ENCODE assay signal across 1 cellular context in the genomic region with DNA sequence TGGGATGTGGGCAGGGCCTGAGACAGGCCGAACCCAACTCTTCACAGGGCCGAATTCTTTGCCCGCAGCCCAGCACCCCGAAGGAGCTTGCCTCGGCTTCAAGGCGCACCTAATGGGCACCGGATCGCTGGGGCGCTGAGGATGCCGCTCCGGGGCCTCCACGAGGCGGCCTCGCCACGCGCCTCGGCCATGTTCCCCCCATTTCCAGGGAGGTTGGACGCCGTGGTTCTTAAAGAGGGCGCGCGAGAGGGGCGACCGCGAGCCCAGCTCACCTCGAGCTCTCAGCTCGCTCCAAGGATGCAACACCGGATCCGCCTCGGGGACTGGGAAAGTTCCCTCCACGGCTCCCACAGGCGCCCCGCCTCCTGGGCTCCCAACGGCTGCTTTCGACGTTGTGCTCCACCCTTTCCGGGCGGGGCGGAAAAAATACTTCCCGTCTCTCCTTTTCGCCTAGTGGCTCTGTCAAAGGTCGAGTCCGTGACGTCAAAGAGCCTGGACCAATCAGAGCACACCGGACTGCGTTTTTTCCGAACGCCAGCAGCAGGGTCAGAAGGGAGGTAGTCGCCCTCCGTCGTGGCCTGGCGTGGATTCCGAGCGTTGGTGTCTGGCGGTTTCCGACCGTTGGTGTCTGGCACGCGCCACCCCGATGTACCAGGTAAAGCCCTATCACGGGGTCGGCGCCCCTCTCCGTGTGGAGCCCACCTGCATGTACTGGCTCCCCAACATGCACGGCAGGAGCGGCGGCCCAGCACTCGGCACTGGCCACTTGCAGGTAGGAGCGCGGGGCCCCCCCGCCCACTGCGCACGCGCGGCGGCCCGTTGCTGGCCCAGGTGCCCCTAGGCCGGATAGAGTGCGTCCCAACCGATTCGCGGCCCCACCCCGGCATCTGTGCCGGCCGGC.
TF ChIP-seq lines count a peak whose summit lies in the region.
"Not testable (repeated sequence)": the region's sequence is repeated elsewhere in the genome, so short reads cannot be mapped to it uniquely, and the experiment has no call there.

No MANE protein-coding gene starts in this region.

TF ChIP-seq in HepG2, 621 proteins besides CTCF, POLR2A, EP300 and RAD21 (continued from another document and continues in another):
- not testable (repeated sequence) for TF ChIP-seq MAZ (IDR thresholded peaks at IDR 0.05; ENCODE audit: borderline replicate concordance, low read depth, low read length)
- TF ChIP-seq MAZ (CRISPR knock-in tag; IDR thresholded peaks at IDR 0.05; ENCODE audit: low read depth) (peak; percentile 90), KDM2A (CRISPR knock-in tag; IDR thresholded peaks at IDR 0.05; ENCODE audit: borderline replicate concordance, low read depth) (peak; percentile 75), ZNF501 (CRISPR knock-in tag; IDR thresholded peaks at IDR 0.05) (peak; percentile 91), ZSCAN12 (CRISPR knock-in tag; IDR thresholded peaks at IDR 0.05) (0 out of 2 replicates have a peak, but pooled peaks have one; percentile 71), NR2F1 (CRISPR knock-in tag; IDR thresholded peaks at IDR 0.05) (peak in 1 of 2 experiments; percentile 50; a peak in 1 of 4 replicates), ZNF205 (CRISPR knock-in tag; IDR thresholded peaks at IDR 0.05) (peak; percentile 19; the same call in 1 of the 2 replicates), MEIS2 (CRISPR knock-in tag; IDR thresholded peaks at IDR 0.05) (peak; percentile 67), CREB1 (IDR thresholded peaks at IDR 0.05) (peak; percentile 96), CREB1 (CRISPR knock-in tag; IDR thresholded peaks at IDR 0.05) (peak; percentile 93), NAIF1 (CRISPR knock-in tag; IDR thresholded peaks at IDR 0.05; ENCODE audit: borderline replicate concordance) (peak; percentile 76), ZBTB38 (CRISPR knock-in tag; IDR thresholded peaks at IDR 0.05) (peak; percentile 86), CAMTA2 (CRISPR knock-in tag; IDR thresholded peaks at IDR 0.05; ENCODE audit: borderline replicate concordance) (0 out of 2 replicates have a peak, but pooled peaks have one; percentile 39), ARNT2 (CRISPR knock-in tag; IDR thresholded peaks at IDR 0.05; ENCODE audit: low read depth) (peak; percentile 56; the same call in 1 of the 2 replicates), ZBTB43 (CRISPR knock-in tag; conservative IDR thresholded peaks at IDR 0.05) (peak; percentile 56; the same call in 1 of the 2 replicates), ZEB1 (IDR thresholded peaks at IDR 0.05; ENCODE audit: insufficient replicate concordance, low read depth) (peak; percentile 60), ZBTB42 (CRISPR knock-in tag; IDR thresholded peaks at IDR 0.05) (0 out of 2 replicates have a peak, but pooled peaks have one; percentile 71), MXD1 (CRISPR knock-in tag; IDR thresholded peaks at IDR 0.05) (peak; percentile 75; the same call in 1 of the 2 replicates), ZNF777 (CRISPR knock-in tag; IDR thresholded peaks at IDR 0.05) (peak; percentile 52), ZNF746 (CRISPR knock-in tag; IDR thresholded peaks at IDR 0.05) (peak; percentile 46; the same call in 1 of the 2 replicates), ZNF34 (CRISPR knock-in tag; IDR thresholded peaks at IDR 0.05; ENCODE audit: borderline replicate concordance) (0 out of 2 replicates have a peak, but pooled peaks have one; percentile 33), ZNF552 (CRISPR knock-in tag; IDR thresholded peaks at IDR 0.05; ENCODE audit: borderline replicate concordance) (peak; percentile 61; the same call in 1 of the 2 replicates), SAP130 (CRISPR knock-in tag; IDR thresholded peaks at IDR 0.05; ENCODE audit: low read depth) (peak; percentile 93), MXD4 (CRISPR knock-in tag; IDR thresholded peaks at IDR 0.05) (peak; percentile 31; the same call in 1 of the 2 replicates), ZNF841 (CRISPR knock-in tag; IDR thresholded peaks at IDR 0.05; ENCODE audit: borderline replicate concordance) (0 out of 2 replicates have a peak, but pooled peaks have one; percentile 27), HMGXB4 (CRISPR knock-in tag; IDR thresholded peaks at IDR 0.05; ENCODE audit: borderline replicate concordance in 1 of 2, low read depth in 1 of 2) (peak; percentile 37 to 69; a peak in 2 of 4 replicates), FOXJ3 (CRISPR knock-in tag; IDR thresholded peaks at IDR 0.05; ENCODE audit: borderline replicate concordance) (peak; percentile 49; the same call in 1 of the 2 replicates), ZNF160 (CRISPR knock-in tag; IDR thresholded peaks at IDR 0.05) (0 out of 2 replicates have a peak, but pooled peaks have one; percentile 71), SRY (CRISPR knock-in tag; IDR thresholded peaks at IDR 0.05) (peak; percentile 79; the same call in 1 of the 2 replicates), TSC22D2 (CRISPR knock-in tag; IDR thresholded peaks at IDR 0.05; ENCODE audit: borderline replicate concordance) (peak; percentile 27; the same call in 1 of the 2 replicates)
- TF ChIP-seq, protein P1, sequence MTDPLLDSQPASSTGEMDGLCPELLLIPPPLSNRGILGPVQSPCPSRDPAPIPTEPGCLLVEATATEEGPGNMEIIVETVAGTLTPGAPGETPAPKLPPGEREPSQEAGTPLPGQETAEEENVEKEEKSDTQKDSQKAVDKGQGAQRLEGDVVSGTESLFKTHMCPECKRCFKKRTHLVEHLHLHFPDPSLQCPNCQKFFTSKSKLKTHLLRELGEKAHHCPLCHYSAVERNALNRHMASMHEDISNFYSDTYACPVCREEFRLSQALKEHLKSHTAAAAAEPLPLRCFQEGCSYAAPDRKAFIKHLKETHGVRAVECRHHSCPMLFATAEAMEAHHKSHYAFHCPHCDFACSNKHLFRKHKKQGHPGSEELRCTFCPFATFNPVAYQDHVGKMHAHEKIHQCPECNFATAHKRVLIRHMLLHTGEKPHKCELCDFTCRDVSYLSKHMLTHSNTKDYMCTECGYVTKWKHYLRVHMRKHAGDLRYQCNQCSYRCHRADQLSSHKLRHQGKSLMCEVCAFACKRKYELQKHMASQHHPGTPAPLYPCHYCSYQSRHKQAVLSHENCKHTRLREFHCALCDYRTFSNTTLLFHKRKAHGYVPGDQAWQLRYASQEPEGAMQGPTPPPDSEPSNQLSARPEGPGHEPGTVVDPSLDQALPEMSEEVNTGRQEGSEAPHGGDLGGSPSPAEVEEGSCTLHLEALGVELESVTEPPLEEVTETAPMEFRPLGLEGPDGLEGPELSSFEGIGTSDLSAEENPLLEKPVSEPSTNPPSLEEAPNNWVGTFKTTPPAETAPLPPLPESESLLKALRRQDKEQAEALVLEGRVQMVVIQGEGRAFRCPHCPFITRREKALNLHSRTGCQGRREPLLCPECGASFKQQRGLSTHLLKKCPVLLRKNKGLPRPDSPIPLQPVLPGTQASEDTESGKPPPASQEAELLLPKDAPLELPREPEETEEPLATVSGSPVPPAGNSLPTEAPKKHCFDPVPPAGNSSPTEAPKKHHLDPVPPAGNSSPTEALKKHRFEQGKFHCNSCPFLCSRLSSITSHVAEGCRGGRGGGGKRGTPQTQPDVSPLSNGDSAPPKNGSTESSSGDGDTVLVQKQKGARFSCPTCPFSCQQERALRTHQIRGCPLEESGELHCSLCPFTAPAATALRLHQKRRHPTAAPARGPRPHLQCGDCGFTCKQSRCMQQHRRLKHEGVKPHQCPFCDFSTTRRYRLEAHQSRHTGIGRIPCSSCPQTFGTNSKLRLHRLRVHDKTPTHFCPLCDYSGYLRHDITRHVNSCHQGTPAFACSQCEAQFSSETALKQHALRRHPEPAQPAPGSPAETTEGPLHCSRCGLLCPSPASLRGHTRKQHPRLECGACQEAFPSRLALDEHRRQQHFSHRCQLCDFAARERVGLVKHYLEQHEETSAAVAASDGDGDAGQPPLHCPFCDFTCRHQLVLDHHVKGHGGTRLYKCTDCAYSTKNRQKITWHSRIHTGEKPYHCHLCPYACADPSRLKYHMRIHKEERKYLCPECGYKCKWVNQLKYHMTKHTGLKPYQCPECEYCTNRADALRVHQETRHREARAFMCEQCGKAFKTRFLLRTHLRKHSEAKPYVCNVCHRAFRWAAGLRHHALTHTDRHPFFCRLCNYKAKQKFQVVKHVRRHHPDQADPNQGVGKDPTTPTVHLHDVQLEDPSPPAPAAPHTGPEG (CRISPR knock-in tag; IDR thresholded peaks at IDR 0.05) = peak; percentile 87; the same call in 1 of the 2 replicates
- TF ChIP-seq, protein P2, sequence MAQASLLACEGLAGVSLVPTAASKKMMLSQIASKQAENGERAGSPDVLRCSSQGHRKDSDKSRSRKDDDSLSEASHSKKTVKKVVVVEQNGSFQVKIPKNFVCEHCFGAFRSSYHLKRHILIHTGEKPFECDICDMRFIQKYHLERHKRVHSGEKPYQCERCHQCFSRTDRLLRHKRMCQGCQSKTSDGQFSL (CRISPR knock-in tag; IDR thresholded peaks at IDR 0.05) = peak; percentile 91
- TF ChIP-seq, protein P3, sequence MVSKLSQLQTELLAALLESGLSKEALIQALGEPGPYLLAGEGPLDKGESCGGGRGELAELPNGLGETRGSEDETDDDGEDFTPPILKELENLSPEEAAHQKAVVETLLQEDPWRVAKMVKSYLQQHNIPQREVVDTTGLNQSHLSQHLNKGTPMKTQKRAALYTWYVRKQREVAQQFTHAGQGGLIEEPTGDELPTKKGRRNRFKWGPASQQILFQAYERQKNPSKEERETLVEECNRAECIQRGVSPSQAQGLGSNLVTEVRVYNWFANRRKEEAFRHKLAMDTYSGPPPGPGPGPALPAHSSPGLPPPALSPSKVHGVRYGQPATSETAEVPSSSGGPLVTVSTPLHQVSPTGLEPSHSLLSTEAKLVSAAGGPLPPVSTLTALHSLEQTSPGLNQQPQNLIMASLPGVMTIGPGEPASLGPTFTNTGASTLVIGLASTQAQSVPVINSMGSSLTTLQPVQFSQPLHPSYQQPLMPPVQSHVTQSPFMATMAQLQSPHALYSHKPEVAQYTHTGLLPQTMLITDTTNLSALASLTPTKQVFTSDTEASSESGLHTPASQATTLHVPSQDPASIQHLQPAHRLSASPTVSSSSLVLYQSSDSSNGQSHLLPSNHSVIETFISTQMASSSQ (IDR thresholded peaks at IDR 0.05; ENCODE audit: low read depth) = not testable (repeated sequence)
- TF ChIP-seq, protein P3 (CRISPR knock-in tag; IDR thresholded peaks at IDR 0.05; ENCODE audit: borderline replicate concordance) = peak; percentile 40; the same call in 1 of the 2 replicates
- TF ChIP-seq, protein P4, sequence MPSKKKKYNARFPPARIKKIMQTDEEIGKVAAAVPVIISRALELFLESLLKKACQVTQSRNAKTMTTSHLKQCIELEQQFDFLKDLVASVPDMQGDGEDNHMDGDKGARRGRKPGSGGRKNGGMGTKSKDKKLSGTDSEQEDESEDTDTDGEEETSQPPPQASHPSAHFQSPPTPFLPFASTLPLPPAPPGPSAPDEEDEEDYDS (CRISPR knock-in tag; IDR thresholded peaks at IDR 0.05) = peak; percentile 87
- TF ChIP-seq, protein P5, sequence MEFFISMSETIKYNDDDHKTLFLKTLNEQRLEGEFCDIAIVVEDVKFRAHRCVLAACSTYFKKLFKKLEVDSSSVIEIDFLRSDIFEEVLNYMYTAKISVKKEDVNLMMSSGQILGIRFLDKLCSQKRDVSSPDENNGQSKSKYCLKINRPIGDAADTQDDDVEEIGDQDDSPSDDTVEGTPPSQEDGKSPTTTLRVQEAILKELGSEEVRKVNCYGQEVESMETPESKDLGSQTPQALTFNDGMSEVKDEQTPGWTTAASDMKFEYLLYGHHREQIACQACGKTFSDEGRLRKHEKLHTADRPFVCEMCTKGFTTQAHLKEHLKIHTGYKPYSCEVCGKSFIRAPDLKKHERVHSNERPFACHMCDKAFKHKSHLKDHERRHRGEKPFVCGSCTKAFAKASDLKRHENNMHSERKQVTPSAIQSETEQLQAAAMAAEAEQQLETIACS (CRISPR knock-in tag; IDR thresholded peaks at IDR 0.05) = peak; percentile 35; the same call in 1 of the 2 replicates
- TF ChIP-seq, protein P6, sequence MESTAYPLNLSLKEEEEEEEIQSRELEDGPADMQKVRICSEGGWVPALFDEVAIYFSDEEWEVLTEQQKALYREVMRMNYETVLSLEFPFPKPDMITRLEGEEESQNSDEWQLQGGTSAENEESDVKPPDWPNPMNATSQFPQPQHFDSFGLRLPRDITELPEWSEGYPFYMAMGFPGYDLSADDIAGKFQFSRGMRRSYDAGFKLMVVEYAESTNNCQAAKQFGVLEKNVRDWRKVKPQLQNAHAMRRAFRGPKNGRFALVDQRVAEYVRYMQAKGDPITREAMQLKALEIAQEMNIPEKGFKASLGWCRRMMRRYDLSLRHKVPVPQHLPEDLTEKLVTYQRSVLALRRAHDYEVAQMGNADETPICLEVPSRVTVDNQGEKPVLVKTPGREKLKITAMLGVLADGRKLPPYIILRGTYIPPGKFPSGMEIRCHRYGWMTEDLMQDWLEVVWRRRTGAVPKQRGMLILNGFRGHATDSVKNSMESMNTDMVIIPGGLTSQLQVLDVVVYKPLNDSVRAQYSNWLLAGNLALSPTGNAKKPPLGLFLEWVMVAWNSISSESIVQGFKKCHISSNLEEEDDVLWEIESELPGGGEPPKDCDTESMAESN (CRISPR knock-in tag; conservative IDR thresholded peaks at IDR 0.05) = peak; percentile 64
